In genomic region chr19:28697308-28697707, GRCh38 we compare ENCODE assay signal across 25 cellular contexts.
"Had no signal": no experiment of that assay in that cellular context is flagged by ENCODE, and none has a peak within 500 bp of the region (broad histone marks: within the 10 kb centered on the region; RNA-seq: fewer than 3 reads in every experiment).

No MANE protein-coding gene starts in this region.

- FAIRE-seq: HTR-8/SVneo, RCC 7860 had no signal

- H3K9me3 ChIP-seq: SJSA1 had no signal

- H3K36me3 ChIP-seq: MG63, SJSA1 had no signal

- H3K36me3 Mint-ChIP-seq: IgD-negative memory B cell had no signal

- H3K4me3 ChIP-seq: MG63, SJSA1, SK-N-MC had no signal

- H3K27ac ChIP-seq: HL-60, SJSA1, SK-N-MC had no signal

- H3K27me3 Mint-ChIP-seq: IgD-negative memory B cell had no signal

- H3K27ac Mint-ChIP-seq: IgD-negative memory B cell had no signal

- H3K4me1 Mint-ChIP-seq: IgD-negative memory B cell had no signal

- H3K4me3 Mint-ChIP-seq: IgD-negative memory B cell had no signal

- DNase-seq: KBM-7, MG63, NCI-H1092, NCI-H1105 treated with DMSO at 0.1 percent for 48 hours, NCI-H1417 treated with DMSO at 0.1 percent for 48 hours, NCI-H146, NCI-H187, NCI-H2029, NCI-H2081 treated with DMSO at 0.1 percent for 48 hours, NCI-H2171, NCI-H226, NCI-H446, NCI-H510A, NCI-H524 treated with DMSO at 0.1 percent for 48 hours, NCI-H69, NCI-H774, Right ventricle myocardium superior, RPMI8226, SIG-M5 had no signal
